In the genomic region with DNA sequence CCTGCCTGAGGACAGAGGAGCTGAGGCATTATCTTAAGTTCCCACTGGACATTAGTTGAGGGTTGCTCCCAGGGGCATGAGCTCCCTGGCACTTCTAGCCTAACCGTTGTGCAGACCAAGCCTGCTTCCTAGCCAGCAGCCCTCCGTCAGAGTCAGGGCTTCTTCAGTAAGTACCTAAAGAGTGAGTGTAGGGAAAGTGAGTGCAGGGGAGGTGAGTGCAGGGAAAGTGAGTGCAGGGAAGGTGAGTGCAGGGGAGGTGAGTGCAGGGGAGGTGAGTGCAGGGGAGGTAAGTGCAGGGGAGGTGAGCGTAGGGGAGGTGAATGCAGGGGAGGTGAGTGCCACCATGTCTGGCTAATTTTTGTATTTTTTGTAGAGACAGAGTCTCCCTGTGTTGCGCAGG, we compare ENCODE assay signal across 8 cellular contexts.
"Had no signal": no experiment of that assay in that cellular context is flagged by ENCODE, and none has a peak within 500 bp of the region (broad histone marks: within the 10 kb centered on the region; RNA-seq: fewer than 3 reads in every experiment).

No MANE protein-coding gene starts in this region.

- DNase-seq: GM23248, GOT3, IMR-90, KG1 had no signal

- H2AFZ ChIP-seq: GM23248 had no signal

- FAIRE-seq: H54, K562 had no signal

- H3K9ac ChIP-seq: GM23248 had no signal

- H3K27ac ChIP-seq: GM23248, HL-60 had no signal

- H3K4me3 ChIP-seq: GM23248, HAP-1, K562 had no signal

- H3K9me3 ChIP-seq: HAP-1 had no signal

- H3K4me1 ChIP-seq: HAP-1 had no signal

- H3K36me3 ChIP-seq: HAP-1 had no signal
